Comparison of ENCODE assay signal across 20 cellular contexts in genomic region chr3:40332684-40333083, GRCh38. TPM values are rescaled to one million over a fixed set of nuclear protein-coding genes. Genes with fewer than 3 reads are reported as not detected.
"Had no signal": no experiment of that assay in that cellular context is flagged by ENCODE, and none has a peak within 500 bp of the region (broad histone marks: within the 10 kb centered on the region; RNA-seq: fewer than 3 reads in every experiment).

No MANE protein-coding gene starts in this region.

- DNase-seq: Karpas-422, KG1, MG63, NCI-H1092, NCI-H1105 treated with DMSO at 0.1 percent for 48 hours, NCI-H1417 treated with DMSO at 0.1 percent for 48 hours, NCI-H1694 treated with DMSO at 0.1 percent for 48 hours, NCI-H1930, NCI-H2081, NCI-H2107, NCI-H510A, NCI-H524 treated with DMSO at 0.1 percent for 48 hours, NCI-H774, RPMI8226, SHP77, SW 1271, T-cell had no signal

- H3K27me3 ChIP-seq: MG63 had no signal

- H3K4me3 Mint-ChIP-seq: T-cell had no signal

- H3K9me3 ChIP-seq: MG63, SK-N-SH had no signal

- H3K4me1 Mint-ChIP-seq: T-cell had no signal

- ATAC-seq: T-cell had no signal

- H3K4me3 ChIP-seq: MG63 had no signal

- H3K27me3 Mint-ChIP-seq: T-cell had no signal

- H3K9me3 Mint-ChIP-seq: T-cell had no signal

- H3K36me3 Mint-ChIP-seq: T-cell had no signal

- H3K27ac Mint-ChIP-seq: T-cell had no signal

- H3K36me3 ChIP-seq: MG63 had no signal

RNA-seq across cellular contexts. Expression of gene ENTPD3, which starts 54.3 kb away (rescaled TPM):
- total RNA-seq: HT-29, SK-MEL-5, T-cell had no signal
